Comparison of ENCODE assay signal across 10 cellular contexts in the genomic region with DNA sequence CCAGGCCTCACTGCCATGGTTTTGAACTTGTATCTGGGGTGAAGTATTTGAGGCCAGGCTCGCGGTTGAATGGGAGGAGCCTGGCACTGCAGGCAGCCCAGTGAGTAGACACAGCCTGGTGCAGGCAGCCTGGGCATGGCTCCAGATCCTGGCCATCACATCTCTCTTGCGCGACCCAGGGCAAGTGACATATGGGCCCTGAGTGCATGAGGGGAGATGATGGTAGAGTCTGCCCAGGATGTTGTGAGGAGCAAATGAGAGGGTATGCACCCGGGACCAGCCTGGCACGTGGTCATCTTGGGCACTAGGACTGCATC.
A peak's percentile ranks its signal among the peaks of the same experiment; 100 is the strongest.
DNase-seq lines count a peak whose midpoint lies in the region; ATAC-seq and TF ChIP-seq lines count a peak whose summit lies in the region.
"Had no signal": no experiment of that assay in that cellular context is flagged by ENCODE, and none has a peak within 500 bp of the region (broad histone marks: within the 10 kb centered on the region; RNA-seq: fewer than 3 reads in every experiment).

No MANE protein-coding gene starts in this region.

- no peaks in the 10 kb centered on the region for H3K36me3 ChIP-seq in suprapubic skin

- no peak for TF ChIP-seq POLR2A in suprapubic skin (IDR thresholded peaks at IDR 0.05)

- 20% methylated on average over 2 of the region's 6 CpGs for WGBS in suprapubic skin

- no peaks in the 10 kb centered on the region for H3K9me3 ChIP-seq in suprapubic skin
- H3K9me3 ChIP-seq: A549 had no signal

- TF ChIP-seq EP300 in suprapubic skin (IDR thresholded peaks at IDR 0.05): no peak

- no peak overlapping the region for H3K27ac ChIP-seq in suprapubic skin
- H3K27ac ChIP-seq: A549 had no signal

- TF ChIP-seq CTCF in cardiac fibroblast (IDR thresholded peaks at IDR 0.05; ENCODE audit: low read depth, low read length) (no peak), suprapubic skin (IDR thresholded peaks at IDR 0.05) (no peak)

- no peaks in the 10 kb centered on the region for H3K27me3 ChIP-seq in suprapubic skin

- H3K4me3 ChIP-seq in cardiac fibroblast (replicated peaks in 1 of 2; ENCODE audit: low read depth in 2 of 2, low read length in 2 of 2) (no peak overlapping the region), suprapubic skin (no peak overlapping the region)
- H3K4me3 ChIP-seq: A549 had no signal

- ATAC-seq in left colon: peak; percentile 75
- ATAC-seq: naive thymus-derived CD4-positive, alpha-beta T cell had no signal

- DNase-seq in NCI-H2196 (lab: John Stamatoyannopoulos, UW; ENCODE audit: unreplicated experiment): peak; percentile 22
- DNase-seq in NCI-H2196 treated with DMSO at 0.1 percent for 48 hours (lab: John Stamatoyannopoulos, UW; ENCODE audit: unreplicated experiment): no peak
- DNase-seq in cardiac fibroblast (ENCODE audit: low read depth in 2 of 2): peak; percentile 42 to 74
- DNase-seq in left colon: peak; percentile 57 to 61
- DNase-seq in suprapubic skin (ENCODE audit: low spot score in 2 of 2): peak; percentile 70 to 71
- no peak for DNase-seq in NCI-H146 (lab: John Stamatoyannopoulos, UW)
- DNase-seq in ecto neural progenitor cell (ENCODE audit: low spot score): no peak
- DNase-seq in stimulated activated CD4-positive, alpha-beta T cell treated with anti-CD3 and anti-CD28 coated beads, Interleukin-4, amount 100 ng/mL, for 24 hours: no peak
- DNase-seq: naive thymus-derived CD4-positive, alpha-beta T cell had no signal

- intact Hi-C loops in left colon (cut with DNase I, micrococcal nuclease): loop anchor here in 1 of 2 donors (10.0 kb wide), 1 partner anchor 801 kb away; no protein-coding TSS in a partner anchor

- H3K4me1 ChIP-seq in suprapubic skin: peaks cover 25% of the 10 kb centered on the region

Comparison
In these comparisons a context has a peak if more than half of its experiments do, and no peak if none do; other contexts are left out.
1. DNase-seq: peak in NCI-H2196 (single experiment), cardiac fibroblast (2 of 2), left colon (2 of 2) and suprapubic skin (2 of 2); none in NCI-H2196 treated with DMSO at 0.1 percent for 48 hours (single experiment), NCI-H146 (single experiment), ecto neural progenitor cell (single experiment) and stimulated activated CD4-positive, alpha-beta T cell treated with anti-CD3 and anti-CD28 coated beads, Interleukin-4, amount 100 ng/mL, for 24 hours (single experiment).